14 cellular contexts compared by ENCODE assay signal in genomic region chr12:24922109-24922508, GRCh38. TPM values are rescaled to one million over a fixed set of nuclear protein-coding genes. Genes with fewer than 3 reads are reported as not detected.
DNase-seq lines count a peak whose midpoint lies in the region; ATAC-seq and TF ChIP-seq lines count a peak whose summit lies in the region.
"Had no signal": no experiment of that assay in that cellular context is flagged by ENCODE, and none has a peak within 500 bp of the region (broad histone marks: within the 10 kb centered on the region; RNA-seq: fewer than 3 reads in every experiment).

No MANE protein-coding gene starts in this region.

- intact Hi-C loops in activated CD4-positive, alpha-beta T cell treated with anti-CD3 and anti-CD28 coated beads for 36 hours (cut with DNase I, micrococcal nuclease) = loop anchor here in 1 of 2 experiments (5.0 kb wide), 1 partner anchor 130 kb away; a partner anchor contains a TSS

- H3K27ac Mint-ChIP-seq in activated CD4-positive, alpha-beta T cell treated with anti-CD3 and anti-CD28 coated beads for 36 hours = peak overlapping the region; percentile 71
- H3K27ac Mint-ChIP-seq in activated naive CD8-positive, alpha-beta T cell treated with anti-CD3 and anti-CD28 coated beads, Interleukin-2, amount 50 U/mL, for 24 hours = peak overlapping the region; percentile 79
- H3K27ac Mint-ChIP-seq in osteocyte (ENCODE audit: unreplicated experiment) = peak overlapping the region; percentile 70

- peaks cover 1% of the 10 kb centered on the region for H3K36me3 Mint-ChIP-seq in activated CD4-positive, alpha-beta T cell treated with anti-CD3 and anti-CD28 coated beads for 36 hours (ENCODE audit: low read depth)
- peaks cover 14% of the 10 kb centered on the region for H3K36me3 Mint-ChIP-seq in activated naive CD8-positive, alpha-beta T cell treated with anti-CD3 and anti-CD28 coated beads, Interleukin-2, amount 50 U/mL, for 24 hours (ENCODE audit: low read depth)
- H3K36me3 Mint-ChIP-seq in osteocyte (ENCODE audit: unreplicated experiment) = peaks cover 6% of the 10 kb centered on the region

- peaks cover 3% of the 10 kb centered on the region for H3K9me3 Mint-ChIP-seq in activated CD4-positive, alpha-beta T cell treated with anti-CD3 and anti-CD28 coated beads for 36 hours (ENCODE audit: low read depth)
- H3K9me3 Mint-ChIP-seq in activated naive CD8-positive, alpha-beta T cell treated with anti-CD3 and anti-CD28 coated beads, Interleukin-2, amount 50 U/mL, for 24 hours = peaks cover 9% of the 10 kb centered on the region
- no peaks in the 10 kb centered on the region for H3K9me3 Mint-ChIP-seq in osteocyte (ENCODE audit: unreplicated experiment)
- H3K9me3 Mint-ChIP-seq: activated T-cell treated with anti-CD3 and anti-CD28 coated beads, Interleukin-2, amount 50 U/mL, for 4 hours had no signal

- DNase-seq in activated CD4-positive, alpha-beta T cell treated with anti-CD3 and anti-CD28 coated beads for 36 hours = no peak
- no peak for DNase-seq in activated CD4-positive, alpha-beta T cell treated with anti-CD3 and anti-CD28 coated beads for 1 hour
- no peak for DNase-seq in activated naive CD8-positive, alpha-beta T cell treated with anti-CD3 and anti-CD28 coated beads, Interleukin-2, amount 50 U/mL, for 24 hours
- DNase-seq in osteocyte (ENCODE audit: extremely low spot score, unreplicated experiment) = no peak
- DNase-seq in COLO829 (ENCODE audit: low spot score) = no peak
- DNase-seq in globus pallidus (ENCODE audit: low spot score) = no peak
- DNase-seq: activated T-cell treated with anti-CD3 and anti-CD28 coated beads, Interleukin-2, amount 50 U/mL, for 4 hours; lower lobe of right lung; NCI-H1092; NCI-H510A treated with DMSO at 0.1 percent for 48 hours; ovary; WERI-Rb-1 had no signal

- no peak overlapping the region for H3K4me3 Mint-ChIP-seq in activated CD4-positive, alpha-beta T cell treated with anti-CD3 and anti-CD28 coated beads for 36 hours
- H3K4me3 Mint-ChIP-seq in activated naive CD8-positive, alpha-beta T cell treated with anti-CD3 and anti-CD28 coated beads, Interleukin-2, amount 50 U/mL, for 24 hours = no peak overlapping the region
- H3K4me3 Mint-ChIP-seq in osteocyte (ENCODE audit: unreplicated experiment) = no peak overlapping the region
- H3K4me3 Mint-ChIP-seq: activated T-cell treated with anti-CD3 and anti-CD28 coated beads, Interleukin-2, amount 50 U/mL, for 4 hours had no signal

- POLR2A ChIA-PET in activated CD4-positive, alpha-beta T cell treated with anti-CD3 and anti-CD28 coated beads for 36 hours (lab: Charles Lee) = interaction anchor here (1.1 kb wide), 1 partner anchor 83 kb away, joined by 3 read pairs; no protein-coding TSS in a partner anchor

- peaks cover 6% of the 10 kb centered on the region for H3K27me3 Mint-ChIP-seq in activated CD4-positive, alpha-beta T cell treated with anti-CD3 and anti-CD28 coated beads for 36 hours
- H3K27me3 Mint-ChIP-seq in activated naive CD8-positive, alpha-beta T cell treated with anti-CD3 and anti-CD28 coated beads, Interleukin-2, amount 50 U/mL, for 24 hours = peaks cover 2% of the 10 kb centered on the region
- no peaks in the 10 kb centered on the region for H3K27me3 Mint-ChIP-seq in osteocyte (ENCODE audit: unreplicated experiment)

- ATAC-seq in activated CD4-positive, alpha-beta T cell treated with anti-CD3 and anti-CD28 coated beads for 36 hours = peak; percentile 23
- peak; percentile 69 for ATAC-seq in HG03520 (IDR thresholded peaks at IDR 0.05; ENCODE audit: unreplicated experiment)
- no peak for ATAC-seq in activated naive CD8-positive, alpha-beta T cell treated with anti-CD3 and anti-CD28 coated beads, Interleukin-2, amount 50 U/mL, for 24 hours
- ATAC-seq in GM18907 (IDR thresholded peaks at IDR 0.05; ENCODE audit: unreplicated experiment) = no peak

- CTCF ChIA-PET in activated CD4-positive, alpha-beta T cell treated with anti-CD3 and anti-CD28 coated beads for 36 hours (lab: Charles Lee) = interaction anchor here (0.6 to 2.3 kb wide), 3 partner anchors 18 to 466 kb away, joined by 3 to 8 read pairs (median 3); no protein-coding TSS in a partner anchor

- H3K4me1 Mint-ChIP-seq in activated CD4-positive, alpha-beta T cell treated with anti-CD3 and anti-CD28 coated beads for 36 hours = peaks cover 41% of the 10 kb centered on the region
- H3K4me1 Mint-ChIP-seq in activated naive CD8-positive, alpha-beta T cell treated with anti-CD3 and anti-CD28 coated beads, Interleukin-2, amount 50 U/mL, for 24 hours = peaks cover 48% of the 10 kb centered on the region
- peaks cover 38% of the 10 kb centered on the region for H3K4me1 Mint-ChIP-seq in osteocyte (ENCODE audit: unreplicated experiment)

- no peak for TF ChIP-seq CTCF in osteocyte (IDR thresholded peaks at IDR 0.05)

RNA-seq across cellular contexts. Expression of gene BCAT1, which starts 26.8 kb away (rescaled TPM):
- total RNA-seq in activated CD4-positive, alpha-beta T cell treated with anti-CD3 and anti-CD28 coated beads for 36 hours = 10 to 100 TPM; 27.9 to 40.0 TPM
- total RNA-seq in osteocyte = 155 and 167 TPM in 2 replicates

Comparison
In these comparisons a context has a peak if more than half of its experiments do, and no peak if none do; other contexts are left out.
1. ATAC-seq: peak in activated CD4-positive, alpha-beta T cell treated with anti-CD3 and anti-CD28 coated beads for 36 hours (single experiment) and HG03520 (single experiment); none in activated naive CD8-positive, alpha-beta T cell treated with anti-CD3 and anti-CD28 coated beads, Interleukin-2, amount 50 U/mL, for 24 hours (single experiment) and GM18907 (single experiment).
2. Peak in every context shown above with its lines, with median percentiles within 50 percentile points of each other: H3K27ac Mint-ChIP-seq.